In genomic region chr7:144281981-144282380, GRCh38 we compare ENCODE assay signal across 10 cellular contexts. TPM values are rescaled to one million over a fixed set of nuclear protein-coding genes. Genes with fewer than 3 reads are reported as not detected.
"Had no signal": no experiment of that assay in that cellular context is flagged by ENCODE, and none has a peak within 500 bp of the region (broad histone marks: within the 10 kb centered on the region; RNA-seq: fewer than 3 reads in every experiment).

No MANE protein-coding gene starts in this region.

RNA-seq across cellular contexts. Expression of gene CTAGE8, which starts 12.9 kb away (rescaled TPM):
- total RNA-seq: activated CD8-positive, alpha-beta memory T cell treated with anti-CD3 and anti-CD28 coated beads, Interleukin-2, amount 10 ng/mL, durations not matched to agents 7 days and 5 days; ascending aorta; cardiac muscle cell had no signal
- polyA plus RNA-seq: cardiac muscle cell had no signal

RNA-seq across cellular contexts. Expression of gene OR2A7, which starts 17.4 kb away (rescaled TPM):
- polyA plus RNA-seq: cardiac muscle cell had no signal

RNA-seq across cellular contexts. Expression of gene OR2A1, which starts 30.2 kb away (rescaled TPM):
- total RNA-seq: activated CD4-positive, alpha-beta T cell treated with anti-CD3 and anti-CD28 coated beads for 36 hours; activated CD8-positive, alpha-beta memory T cell treated with anti-CD3 and anti-CD28 coated beads, Interleukin-2, amount 10 ng/mL, durations not matched to agents 7 days and 5 days; activated CD8-positive, alpha-beta T cell treated with anti-CD3 and anti-CD28 coated beads, Interleukin-2, amount 10 ng/mL, durations not matched to agents 7 days and 5 days; activated T-helper 2 cell treated with anti-CD3 and anti-CD28 coated beads, Interferon-gamma antibody, Interleukin-2, Interleukin-4, amounts not matched to agents 10 μg/mL and 5 μg/mL and 100 μg/mL, durations not matched to agents 14 hours and 24 hours and 36 hours; ascending aorta; bronchial epithelial cell; cardiac muscle cell; chondrocyte had no signal
- polyA plus RNA-seq: cardiac muscle cell had no signal

RNA-seq across cellular contexts. Expression of gene OR2A42, which starts 42.6 kb away (rescaled TPM):
- total RNA-seq: activated CD4-positive, alpha-beta memory T cell treated with anti-CD3 and anti-CD28 coated beads, Interleukin-2, amount 10 ng/mL, durations not matched to agents 7 days and 5 days; activated CD4-positive, alpha-beta T cell treated with anti-CD3 and anti-CD28 coated beads for 36 hours; activated CD8-positive, alpha-beta memory T cell treated with anti-CD3 and anti-CD28 coated beads, Interleukin-2, amount 10 ng/mL, durations not matched to agents 7 days and 5 days; activated CD8-positive, alpha-beta T cell treated with anti-CD3 and anti-CD28 coated beads, Interleukin-2, amount 10 ng/mL, durations not matched to agents 7 days and 5 days; activated naive CD8-positive, alpha-beta T cell treated with anti-CD3 and anti-CD28 coated beads, Interleukin-2, amount 10 ng/mL, durations not matched to agents 7 days and 5 days; ascending aorta; bronchial epithelial cell; cardiac muscle cell had no signal
- polyA plus RNA-seq: cardiac muscle cell had no signal
